15 cellular contexts compared by ENCODE assay signal in the genomic region with DNA sequence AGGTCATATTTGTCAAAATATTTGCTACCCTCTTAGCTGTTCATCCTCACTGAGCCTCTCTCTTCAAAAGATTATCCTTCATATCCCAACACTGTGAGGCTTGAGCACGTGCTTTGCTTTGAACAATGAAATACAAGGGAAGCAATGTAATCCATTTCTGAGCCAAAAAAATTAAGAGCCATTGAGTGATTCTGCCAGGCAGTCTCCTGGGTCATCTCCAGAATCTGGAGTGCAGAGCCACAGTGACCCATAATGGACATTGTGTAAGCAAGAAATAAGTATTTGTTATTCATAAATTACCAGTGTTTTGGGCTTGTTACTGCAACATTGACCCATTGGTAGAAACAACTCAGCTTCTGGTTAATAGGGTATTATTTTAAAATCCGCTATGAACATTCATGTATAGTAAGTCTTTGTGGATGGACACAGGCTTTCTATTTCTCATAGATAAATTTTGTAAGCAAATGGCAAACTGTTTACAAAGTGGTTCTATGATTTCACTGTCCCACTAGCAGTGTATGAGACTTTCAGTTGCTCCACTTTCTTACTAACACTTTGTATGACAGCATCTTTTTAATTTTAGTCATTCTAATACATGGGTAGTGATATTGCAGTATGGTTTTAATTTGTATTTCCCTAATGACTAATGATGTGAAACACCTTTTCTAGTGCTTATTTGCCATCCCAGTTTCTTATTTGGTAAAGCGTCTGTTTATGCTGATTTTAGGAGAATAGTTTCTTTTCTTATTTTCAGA.
"Had no signal": no experiment of that assay in that cellular context is flagged by ENCODE, and none has a peak within 500 bp of the region (broad histone marks: within the 10 kb centered on the region; RNA-seq: fewer than 3 reads in every experiment).

No MANE protein-coding gene starts in this region.

- H3K4me3 ChIP-seq: cardiac muscle cell, heart right ventricle, prostate gland, right lobe of liver, thyroid gland had no signal

- H3K27me3 ChIP-seq: cardiac muscle cell, heart right ventricle, right lobe of liver, thyroid gland had no signal

- H3K27ac ChIP-seq: cardiac muscle cell, heart right ventricle, prostate gland, right lobe of liver, thyroid gland, VCaP had no signal

- H3K4me1 ChIP-seq: prostate gland, right lobe of liver, thyroid gland had no signal

- DNase-seq: activated CD4-positive, alpha-beta T cell treated with anti-CD3 and anti-CD28 coated beads, Interleukin-2, amount 50 U/mL, for 1 hour; activated CD4-positive, CD25-positive, alpha-beta regulatory T cell treated with anti-CD3 and anti-CD28 coated beads, Interleukin-2, amount 50 U/mL, for 72 hours; activated CD8-positive, alpha-beta memory T cell treated with anti-CD3 and anti-CD28 coated beads, Interleukin-2, amount 50 U/mL, for 4 hours; activated effector memory CD4-positive, alpha-beta T cell treated with anti-CD3 and anti-CD28 coated beads, Interleukin-2, amount 50 U/mL, for 16 hours; activated T-cell treated with anti-CD3 and anti-CD28 coated beads, Interleukin-2, amount 50 U/mL, for 48 hours; effector memory CD8-positive, alpha-beta T cell; foreskin melanocyte; right lobe of liver; stimulated activated CD4-positive, alpha-beta T cell treated with anti-CD3 and anti-CD28 coated beads, Interleukin-4, amount 100 ng/mL, for 24 hours; T-helper 2 cell; thyroid gland had no signal

- H3K36me3 ChIP-seq: cardiac muscle cell, heart right ventricle, prostate gland, right lobe of liver, thyroid gland had no signal

- ATAC-seq: effector memory CD8-positive, alpha-beta T cell; right lobe of liver had no signal

- H3K9me3 ChIP-seq: heart right ventricle, prostate gland, right lobe of liver, thyroid gland had no signal
